Comparison of ENCODE assay signal across 15 cellular contexts in the genomic region with DNA sequence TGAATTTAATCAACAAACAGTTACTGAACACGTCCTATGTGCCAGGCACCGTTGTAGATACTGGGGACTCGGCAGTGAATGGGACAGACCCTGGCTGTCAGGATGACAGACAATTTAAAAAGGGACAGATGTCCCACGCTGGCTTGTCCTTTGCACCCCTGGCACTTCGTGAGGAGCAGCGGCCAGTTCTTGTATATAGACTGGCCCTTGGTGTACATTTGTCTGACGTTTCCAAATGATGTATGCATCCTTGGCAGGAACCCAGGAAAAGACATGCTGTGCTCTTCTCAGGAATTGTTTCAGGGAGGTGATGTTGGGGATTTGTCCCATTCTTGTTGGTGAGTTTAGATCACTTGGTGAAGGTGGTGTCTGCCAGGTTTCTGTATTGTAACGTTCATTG. TPM values are rescaled to one million over a fixed set of nuclear protein-coding genes. Genes with fewer than 3 reads are reported as not detected.
DNase-seq lines count a peak whose midpoint lies in the region; ATAC-seq and TF ChIP-seq lines count a peak whose summit lies in the region.
"Had no signal": no experiment of that assay in that cellular context is flagged by ENCODE, and none has a peak within 500 bp of the region (broad histone marks: within the 10 kb centered on the region; RNA-seq: fewer than 3 reads in every experiment).

No MANE protein-coding gene starts in this region.

- H3K27me3 ChIP-seq in A673 (replicated peaks; ENCODE audit: insufficient read depth, low read depth, low read length, poor library complexity), result no peaks in the 10 kb centered on the region
- H3K27me3 ChIP-seq in CD4-positive, alpha-beta T cell (ENCODE audit: control insufficient read depth, insufficient read depth, low read length), result no peaks in the 10 kb centered on the region
- H3K27me3 ChIP-seq in muscle layer of duodenum (ENCODE audit: low read depth, low read length), result no peaks in the 10 kb centered on the region
- H3K27me3 ChIP-seq: left lung had no signal

- intact Hi-C loops in A673 (cut with micrococcal nuclease; ENCODE audit: unreplicated experiment), result no loop called here
- intact Hi-C loops in CD4-positive, alpha-beta T cell (cut with DNase I, micrococcal nuclease), result no loop called here

- no TSS peak for BruUV-seq in A673 (replicated peaks; lab: Mats Ljungman, UMichigan)

- H3K36me3 ChIP-seq in A673 (ENCODE audit: insufficient read depth, low read length, poor library complexity, severe bottlenecking) (no peaks in the 10 kb centered on the region), muscle layer of duodenum (ENCODE audit: control insufficient read depth in 1 of 2, insufficient read depth in 2 of 2, low read length in 2 of 2) (peaks cover 0 to 27% of the 10 kb centered on the region in 2 donors)

- in situ Hi-C loops in astrocyte of the spinal cord (cut with HindIII; ENCODE audit: low sequenced_read_pairs), result no loop called here

- H3K9me3 Mint-ChIP-seq in CD4-positive, alpha-beta T cell, result no peaks in the 10 kb centered on the region
- H3K9me3 Mint-ChIP-seq in endothelial cell (ENCODE audit: unreplicated experiment), result no peaks in the 10 kb centered on the region
- H3K9me3 Mint-ChIP-seq: central memory CD8-positive, alpha-beta T cell had no signal

- H3K27ac ChIP-seq in A673 (ENCODE audit: low read depth, low read length, poor library complexity, severe bottlenecking) (no peak overlapping the region), muscle layer of duodenum (ENCODE audit: low read length) (peak overlapping the region; percentile 73)
- no peak overlapping the region for H3K27ac ChIP-seq in CD4-positive, alpha-beta T cell (ENCODE audit: low read depth, low read length)

- ATAC-seq in CD4-positive, alpha-beta T cell (ENCODE audit: poor library complexity), result no peak
- ATAC-seq in GM19324 (IDR thresholded peaks at IDR 0.05; ENCODE audit: low FRiP score, unreplicated experiment) (no peak), GM19351 (IDR thresholded peaks at IDR 0.05; ENCODE audit: unreplicated experiment) (no peak)
- ATAC-seq: left lung had no signal

- DNase-seq in A673 (ENCODE audit: low spot score), result peak; percentile 70
- no peak for DNase-seq in CD4-positive, alpha-beta T cell
- DNase-seq in astrocyte of the spinal cord (ENCODE audit: low read depth, low spot score), result peak; percentile 71
- DNase-seq in NCI-H526 (lab: John Stamatoyannopoulos, UW), result no peak
- DNase-seq in endothelial cell (ENCODE audit: low spot score), result no peak
- DNase-seq: activated CD4-positive, alpha-beta T cell treated with anti-CD3 and anti-CD28 coated beads for 1 hour; left lung; MV-4-11; NCI-H2029 treated with DMSO at 0.1 percent for 48 hours; NCI-H510A; stimulated activated CD4-positive, alpha-beta T cell treated with anti-CD3 and anti-CD28 coated beads, Interleukin-2, amount 100 ng/mL, for 24 hours had no signal

- no peaks in the 10 kb centered on the region for H3K27me3 Mint-ChIP-seq in CD4-positive, alpha-beta T cell
- H3K27me3 Mint-ChIP-seq in endothelial cell (ENCODE audit: unreplicated experiment), result no peaks in the 10 kb centered on the region
- H3K27me3 Mint-ChIP-seq: central memory CD8-positive, alpha-beta T cell had no signal

- H3K4me1 Mint-ChIP-seq in CD4-positive, alpha-beta T cell (ENCODE audit: low read depth), result peaks cover 61% of the 10 kb centered on the region
- peaks cover 24% of the 10 kb centered on the region for H3K4me1 Mint-ChIP-seq in endothelial cell (ENCODE audit: unreplicated experiment)

- H3K4me3 Mint-ChIP-seq in CD4-positive, alpha-beta T cell, result no peak overlapping the region
- no peak overlapping the region for H3K4me3 Mint-ChIP-seq in endothelial cell (ENCODE audit: unreplicated experiment)
- H3K4me3 Mint-ChIP-seq: central memory CD8-positive, alpha-beta T cell had no signal

- CTCF ChIA-PET in A673 (lab: Charles Lee), result interaction anchor here (0.5 kb wide), 1 partner anchor 225 kb away, joined by 12 read pairs; no protein-coding TSS in a partner anchor
- CTCF ChIA-PET in CD4-positive, alpha-beta T cell (lab: Charles Lee), result interaction anchor here (1.3 kb wide), 1 partner anchor 100 kb away, joined by 5 read pairs; no protein-coding TSS in a partner anchor

- H3K9me3 ChIP-seq in A673 (ENCODE audit: low read depth, low read length, poor library complexity, severe bottlenecking) (no peaks in the 10 kb centered on the region), muscle layer of duodenum (ENCODE audit: control insufficient read depth in 1 of 2, low read length in 2 of 2) (no peaks in the 10 kb centered on the region)
- no peaks in the 10 kb centered on the region for H3K9me3 ChIP-seq in CD4-positive, alpha-beta T cell (ENCODE audit: control insufficient read depth, low read length)
- H3K9me3 ChIP-seq: left lung had no signal

- H3K4me3 ChIP-seq in A673 (ENCODE audit: low read depth, low read length, poor library complexity, severe bottlenecking) (no peak overlapping the region), astrocyte of the spinal cord (ENCODE audit: low read depth, low read length) (no peak overlapping the region), muscle layer of duodenum (ENCODE audit: low read depth in 1 of 2, low read length in 2 of 2) (peak overlapping the region; percentile 32 to 44)
- H3K4me3 ChIP-seq: left lung had no signal

- TF ChIP-seq CTCF in A673 (conservative IDR thresholded peaks at IDR 0.05; ENCODE audit: low read depth, low read length) (no peak), astrocyte of the spinal cord (IDR thresholded peaks at IDR 0.05; ENCODE audit: low read depth, low read length) (no peak), endothelial cell (IDR thresholded peaks at IDR 0.05; ENCODE audit: unreplicated experiment) (no peak)
- no peak for TF ChIP-seq CTCF in CD4-positive, alpha-beta T cell (IDR thresholded peaks at IDR 0.05)

- H3K36me3 Mint-ChIP-seq in CD4-positive, alpha-beta T cell (ENCODE audit: low read depth), result peaks cover 90% of the 10 kb centered on the region
- peaks cover 22% of the 10 kb centered on the region for H3K36me3 Mint-ChIP-seq in endothelial cell (ENCODE audit: low read depth, unreplicated experiment)

- H3K27ac Mint-ChIP-seq in CD4-positive, alpha-beta T cell, result peak overlapping the region; percentile 65
- no peak overlapping the region for H3K27ac Mint-ChIP-seq in endothelial cell (ENCODE audit: unreplicated experiment)

- POLR2A ChIA-PET in A673 (lab: Charles Lee; ENCODE audit: low non-redundant PET), result no interaction called here
- POLR2A ChIA-PET in CD4-positive, alpha-beta T cell (lab: Charles Lee), result interaction anchor here (1.5 kb wide), 1 partner anchor 13 kb away, joined by 3 read pairs; no protein-coding TSS in a partner anchor

- peaks cover 13% of the 10 kb centered on the region for H3K4me1 ChIP-seq in A673 (ENCODE audit: insufficient read depth, low read length, poor library complexity, severe bottlenecking)
- H3K4me1 ChIP-seq in muscle layer of duodenum (ENCODE audit: control insufficient read depth in 1 of 2, insufficient read depth in 2 of 2, low read length in 2 of 2), result peaks cover 11 to 12% of the 10 kb centered on the region in 2 donors

RNA-seq across cellular contexts. Expression of gene IL4R, which starts 21.1 kb away (rescaled TPM):
- 22.9 and 27.4 TPM in 2 replicates for total RNA-seq in A673 (2021)
- total RNA-seq in CD4-positive, alpha-beta T cell, result 100 to 1,000 TPM; 145 to 147 TPM
- total RNA-seq in endothelial cell (ENCODE audit: unreplicated experiment), result 45.7 TPM

Comparison
In these comparisons a context has a peak if more than half of its experiments do, and no peak if none do; other contexts are left out.
1. DNase-seq: peak in A673 (single experiment) and astrocyte of the spinal cord (single experiment); none in CD4-positive, alpha-beta T cell (0 of 10), NCI-H526 (0 of 2) and endothelial cell (single experiment).
2. H3K4me3 ChIP-seq: peak in muscle layer of duodenum (2 of 2); none in A673 (single experiment) and astrocyte of the spinal cord (single experiment).